Comparison of ENCODE assay signal across 8 cellular contexts in genomic region chr5:91641730-91642350, GRCh38.
DNase-seq lines count a peak whose midpoint lies in the region; ATAC-seq and TF ChIP-seq lines count a peak whose summit lies in the region.

No MANE protein-coding gene starts in this region.

- no peak for ATAC-seq in psoas muscle
- ATAC-seq in activated CD4-positive, CD25-positive, alpha-beta regulatory T cell treated with anti-CD3 and anti-CD28 coated beads, Interleukin-2, amount 50 U/mL, for 24 hours, result no peak
- no peak for ATAC-seq in HG02763 (IDR thresholded peaks at IDR 0.05; ENCODE audit: unreplicated experiment)

- H3K9me3 ChIP-seq in psoas muscle, result no peaks in the 10 kb centered on the region

- no peaks in the 10 kb centered on the region for H3K4me1 ChIP-seq in psoas muscle

- H3K36me3 ChIP-seq in psoas muscle (ENCODE audit: insufficient read depth in 1 of 2, low read depth in 1 of 2), result no peaks in the 10 kb centered on the region

- H3K4me3 ChIP-seq in epithelial cell of proximal tubule (ENCODE audit: low read depth, low read length) (no peak overlapping the region), psoas muscle (no peak overlapping the region)

- H3K27ac ChIP-seq in psoas muscle, result no peak overlapping the region

- H3K27me3 ChIP-seq in psoas muscle (ENCODE audit: insufficient read depth in 3 of 3, low read length in 2 of 3), result no peaks in the 10 kb centered on the region

- peak; percentile 57 for TF ChIP-seq CTCF in epithelial cell of proximal tubule (conservative IDR thresholded peaks at IDR 0.05; ENCODE audit: low read depth, low read length)
- peak; percentile 47 for TF ChIP-seq CTCF in psoas muscle (IDR thresholded peaks at IDR 0.05)

- WGBS in psoas muscle, 3 donors, result 0 to 3% (median 2%) methylated on average over 2 of the region's 2 CpGs

- intact Hi-C loops in psoas muscle (cut with DNase I), result no loop called here

- DNase-seq in SIG-M5 treated with dmso at 0.1 percent for 504 hours (lab: John Stamatoyannopoulos, UW; ENCODE audit: unreplicated experiment) (peak; percentile 50), SIG-M5 (lab: John Stamatoyannopoulos, UW) (no peak), HS-27A (ENCODE audit: low read depth) (peak; percentile 15), OCI-M1 (lab: John Stamatoyannopoulos, UW) (peak; percentile 81), epithelial cell of proximal tubule (ENCODE audit: low read depth) (no peak), psoas muscle (no peak)

Comparison
In these comparisons a context has a peak if more than half of its experiments do, and no peak if none do; other contexts are left out.
1. DNase-seq: peak in SIG-M5 treated with dmso at 0.1 percent for 504 hours (single experiment), HS-27A (single experiment) and OCI-M1 (single experiment); none in SIG-M5 (single experiment), epithelial cell of proximal tubule (single experiment) and psoas muscle (0 of 2).